9 cellular contexts compared by ENCODE assay signal in the genomic region with DNA sequence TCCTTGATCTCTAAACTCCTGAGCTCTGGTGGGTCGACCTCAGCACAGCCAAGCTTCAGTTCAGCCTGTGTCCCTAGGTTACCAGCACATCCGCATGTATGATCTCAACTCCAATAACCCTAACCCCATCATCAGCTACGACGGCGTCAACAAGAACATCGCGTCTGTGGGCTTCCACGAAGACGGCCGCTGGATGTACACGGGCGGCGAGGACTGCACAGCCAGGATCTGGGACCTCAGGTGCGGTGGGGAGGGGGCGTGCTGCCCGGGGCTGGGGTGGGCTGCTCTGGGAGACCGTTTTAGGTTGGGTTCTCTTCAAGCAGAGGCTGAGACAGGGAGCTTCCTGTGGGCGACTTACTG. TPM values are rescaled to one million over a fixed set of nuclear protein-coding genes. Genes with fewer than 3 reads are reported as not detected.
DNase-seq lines count a peak whose midpoint lies in the region; ATAC-seq, FAIRE-seq and TF ChIP-seq lines count a peak whose summit lies in the region.
"Had no signal": no experiment of that assay in that cellular context is flagged by ENCODE, and none has a peak within 500 bp of the region (broad histone marks: within the 10 kb centered on the region; RNA-seq: fewer than 3 reads in every experiment).

No MANE protein-coding gene starts in this region.

- H3K4ac ChIP-seq in mesenchymal stem cell (ENCODE audit: low read depth in 1 of 2, low read length in 2 of 2): peak overlapping the region; percentile 96 to 99

- H2BK12ac ChIP-seq in mesenchymal stem cell (ENCODE audit: low read length in 2 of 2): peak overlapping the region in 1 of 2 experiments; percentile 94

- no TSS peak for BruUV-seq in GM12878 (replicated peaks; lab: Mats Ljungman, UMichigan)

- H2AFZ ChIP-seq in GM12878 (ENCODE audit: control insufficient read depth, low read depth, low read length) (no peak overlapping the region), mesenchymal stem cell (ENCODE audit: low read depth, low read length) (no peak overlapping the region)

- TF ChIP-seq POLR2A in GM12878 (IDR thresholded peaks at IDR 0.05; ENCODE audit: low read depth, low read length): no peak
- TF ChIP-seq POLR2A in vagina (IDR thresholded peaks at IDR 0.05): no peak

- DNase-seq in left ventricle myocardium inferior (no peak), Right ventricle myocardium superior (no peak), GM12878 (ENCODE audit: low read depth, low spot score) (no peak), mesenchymal stem cell (no peak), vagina (ENCODE audit: extremely low spot score in 2 of 2) (no peak)
- DNase-seq: NCI-H1417 had no signal

- TF ChIP-seq CTCF in left ventricle myocardium inferior (IDR thresholded peaks at IDR 0.05; ENCODE audit: borderline replicate concordance): no peak
- no peak for TF ChIP-seq CTCF in GM12878 (IDR thresholded peaks at IDR 0.05 in 2 of 3, conservative IDR thresholded peaks at IDR 0.05 in 1 of 3; ENCODE audit: control insufficient read depth in 2 of 3, extremely low read depth in 1 of 3, insufficient read depth in 1 of 3, low read depth in 3 of 3, low read length in 3 of 3)
- no peak for TF ChIP-seq CTCF in vagina (IDR thresholded peaks at IDR 0.05)

- H3K79me1 ChIP-seq in mesenchymal stem cell (replicated peaks; ENCODE audit: low read length, poor library complexity, severe bottlenecking): peaks cover 26% of the 10 kb centered on the region

- TF ChIP-seq EP300 in GM12878 (IDR thresholded peaks at IDR 0.05; ENCODE audit: borderline replicate concordance in 1 of 2, control insufficient read depth in 1 of 2, low read depth in 2 of 2, low read length in 2 of 2): no peak

- RAD21 ChIA-PET in GM12878 (lab: Charles Lee; ENCODE audit: unreplicated experiment): interaction anchor here (1.5 kb wide), 1 partner anchor 8 kb away, joined by 3 read pairs; a partner anchor contains a TSS

- no peaks in the 10 kb centered on the region for H3K9me3 ChIP-seq in left ventricle myocardium inferior (replicated peaks)
- no peaks in the 10 kb centered on the region for H3K9me3 ChIP-seq in GM12878 (replicated peaks; ENCODE audit: control insufficient read depth, insufficient read depth, low read length)
- no peaks in the 10 kb centered on the region for H3K9me3 ChIP-seq in mesenchymal stem cell (ENCODE audit: control insufficient read depth, low read length)
- H3K9me3 ChIP-seq in vagina: no peaks in the 10 kb centered on the region

- H3K36me3 ChIP-seq in left ventricle myocardium inferior: peaks cover 33% of the 10 kb centered on the region
- peaks cover 8 to 19% of the 10 kb centered on the region in 2 experiments; a peak in 3 of 4 replicates for H3K36me3 ChIP-seq in GM12878 (ENCODE audit: control insufficient read depth in 2 of 2, insufficient read depth in 2 of 2, low read length in 1 of 2)
- H3K36me3 ChIP-seq in mesenchymal stem cell (ENCODE audit: control insufficient read depth in 1 of 2, insufficient read depth in 2 of 2, low read depth in 1 of 2, low read length in 2 of 2): peaks cover 26 to 52% of the 10 kb centered on the region in 2 experiments
- peaks cover 0 to 23% of the 10 kb centered on the region in 2 donors for H3K36me3 ChIP-seq in vagina

- CTCF ChIA-PET in GM12878 (lab: Yijun Ruan, JAX): interaction anchor here (0.6 kb wide), 1 partner anchor 121 kb away, joined by 3 read pairs; no protein-coding TSS in a partner anchor

- peak overlapping the region; percentile 41 for H4K8ac ChIP-seq in mesenchymal stem cell (ENCODE audit: low read length)

- H4K20me1 ChIP-seq in GM12878 (ENCODE audit: control insufficient read depth, insufficient read depth): no peaks in the 10 kb centered on the region

- WGBS in GM12878 (ENCODE audit: insufficient coverage, insufficient replicate concordance, low lambda C conversion rate, missing lambda C conversion rate): 54% methylated on average over 18 of the region's 18 CpGs
- WGBS in mesenchymal stem cell: 90% methylated on average over 18 of the region's 18 CpGs

- peak overlapping the region; percentile 86 for H3K4me3 ChIP-seq in left ventricle myocardium inferior
- peak overlapping the region; percentile 93 for H3K4me3 ChIP-seq in GM12878
- peak overlapping the region; percentile 92 to 94 for H3K4me3 ChIP-seq in mesenchymal stem cell (ENCODE audit: insufficient read depth in 1 of 2, low read depth in 1 of 2, low read length in 2 of 2)
- peak overlapping the region; percentile 54 to 85 for H3K4me3 ChIP-seq in vagina

- H3K27me3 ChIP-seq in left ventricle myocardium inferior (ENCODE audit: low read depth): no peaks in the 10 kb centered on the region
- no peaks in the 10 kb centered on the region for H3K27me3 ChIP-seq in GM12878 (replicated peaks in 1 of 2; ENCODE audit: control insufficient read depth in 2 of 2, insufficient read depth in 2 of 2, low read length in 1 of 2)
- H3K27me3 ChIP-seq in mesenchymal stem cell (ENCODE audit: control insufficient read depth in 1 of 2, insufficient read depth in 1 of 2, low read length in 2 of 2): no peaks in the 10 kb centered on the region
- H3K27me3 ChIP-seq in vagina: no peaks in the 10 kb centered on the region

- H3K9ac ChIP-seq in GM12878 (ENCODE audit: control insufficient read depth, insufficient read depth, low read length) (peak overlapping the region; percentile 78), mesenchymal stem cell (ENCODE audit: low read length) (peak overlapping the region; percentile 97)

- TF ChIP-seq RAD21 in GM12878 (IDR thresholded peaks at IDR 0.05; ENCODE audit: insufficient read depth, low read depth, low read length): no peak

- peak overlapping the region; percentile 97 for H4K91ac ChIP-seq in mesenchymal stem cell (ENCODE audit: low read length)

- POLR2A ChIA-PET in GM12878 (lab: Charles Lee): interaction anchor here (0.5 to 1.5 kb wide), 5 partner anchors 8 to 282 kb away, joined by 3 to 9 read pairs (median 4); a partner anchor contains a TSS

- peak overlapping the region in 1 of 2 experiments; percentile 16 for H3K23ac ChIP-seq in mesenchymal stem cell (ENCODE audit: low read length in 2 of 2)

- no peak overlapping the region for H2BK5ac ChIP-seq in mesenchymal stem cell (ENCODE audit: low read depth, low read length, poor library complexity, severe bottlenecking)

- no peak for FAIRE-seq in GM12878 (lab: Jason Lieb, UNC)

- H3K79me2 ChIP-seq in GM12878 (ENCODE audit: control insufficient read depth, insufficient read depth, low read length): peaks cover 20% of the 10 kb centered on the region

- H3K4me2 ChIP-seq in GM12878 (ENCODE audit: control insufficient read depth, insufficient read depth) (peak overlapping the region; percentile 89), mesenchymal stem cell (ENCODE audit: low read length, poor library complexity, severe bottlenecking) (peak overlapping the region; percentile 96)

- SMC1A ChIA-PET in GM12878 (lab: Charles Lee; ENCODE audit: uncharacterized antibody, unreplicated experiment): no interaction called here

- H2BK15ac ChIP-seq in mesenchymal stem cell (ENCODE audit: low read depth, poor library complexity, severe bottlenecking): no peak overlapping the region

- H3K14ac ChIP-seq in mesenchymal stem cell (ENCODE audit: low read length in 2 of 2): peak overlapping the region in 1 of 2 experiments; percentile 97

- H3K18ac ChIP-seq in mesenchymal stem cell (ENCODE audit: low read depth in 1 of 2, low read length in 2 of 2): peak overlapping the region; percentile 85 to 96

- H3K4me1 ChIP-seq in left ventricle myocardium inferior (peaks cover 41% of the 10 kb centered on the region), GM12878 (ENCODE audit: control insufficient read depth, insufficient read depth, low read length) (peaks cover 6% of the 10 kb centered on the region; the same call in 1 of the 2 replicates), mesenchymal stem cell (ENCODE audit: control insufficient read depth, insufficient read depth, low read depth, low read length) (peaks cover 27% of the 10 kb centered on the region), vagina (peaks cover 19% of the 10 kb centered on the region)

- in situ Hi-C loops in GM12878 (cut with MboI): no loop called here

- H3K27ac ChIP-seq in left ventricle myocardium inferior (replicated peaks) (peak overlapping the region; percentile 100), GM12878 (ENCODE audit: control insufficient read depth, insufficient read depth) (peak overlapping the region; percentile 96; the same call in 1 of the 2 replicates), mesenchymal stem cell (ENCODE audit: low read length, poor library complexity, severe bottlenecking) (no peak overlapping the region), vagina (no peak overlapping the region)

- ATAC-seq in Right ventricle myocardium superior (ENCODE audit: poor library complexity) (no peak), GM12878 (no peak), GM19023 (IDR thresholded peaks at IDR 0.05; ENCODE audit: unreplicated experiment) (no peak), HG03139 (IDR thresholded peaks at IDR 0.05; ENCODE audit: unreplicated experiment) (no peak), GM18498 (IDR thresholded peaks at IDR 0.05; ENCODE audit: unreplicated experiment) (no peak)

- intact Hi-C loops in left ventricle myocardium inferior (cut with micrococcal nuclease): no loop called here
- intact Hi-C loops in Right ventricle myocardium superior (cut with DNase I): no loop called here
- intact Hi-C loops in GM12878 (cut with micrococcal nuclease; ENCODE audit: unreplicated experiment): loop anchor here (5.0 kb wide), 1 partner anchor 46 kb away; a partner anchor contains a TSS
- intact Hi-C loops in vagina (cut with DNase I): no loop called here

- H2AK5ac ChIP-seq in mesenchymal stem cell (ENCODE audit: low read length, severe bottlenecking): peak overlapping the region; percentile 39

- H2BK120ac ChIP-seq in mesenchymal stem cell (ENCODE audit: low read depth, low read length): no peak overlapping the region

RNA-seq across cellular contexts. Expression of a gene that starts 1.1 kb away (rescaled TPM):
- total RNA-seq in left ventricle myocardium inferior: 27.3 TPM
- 23.2 TPM for total RNA-seq in Right ventricle myocardium superior
- total RNA-seq in GM12878 (2013; cell fraction: nucleolus; rRNA removed): 15.8 and 21.1 TPM in 2 replicates
- total RNA-seq in GM12878 (2014; rRNA removed): 72.0 and 80.9 TPM in 2 replicates
- total RNA-seq in GM12878 (2014; rRNA removed; fragmentation: Illumina TruSeq; extraction: Trizol): 9.8 and 11.0 TPM in 2 replicates
- 73.7 and 75.4 TPM in 2 replicates for total RNA-seq in GM12878 (2021)
- 18.7 TPM for polyA plus RNA-seq in GM12878 (2011; ENCODE audit: low read depth)
- polyA plus RNA-seq in GM12878 (2011; rRNA removed): 22.4 and 53.0 TPM in 2 replicates
- polyA plus RNA-seq in GM12878 (2011; cell fraction: cytosol; rRNA removed): 86.9 and 147 TPM in 2 replicates
- polyA plus RNA-seq in GM12878 (2011; cell fraction: nucleus; rRNA removed): 223 and 241 TPM in 2 replicates
- 50.5 and 56.3 TPM in 2 replicates for polyA plus RNA-seq in GM12878 (2012)
- 5.7 and 29.1 TPM in 2 replicates for polyA plus RNA-seq in GM12878 (2014; fragmentation: Illumina TruSeq; extraction: Trizol)
- 1 to 10 TPM; 1.0 to 6.3 TPM for polyA plus RNA-seq in GM12878 (2014; fragmentation: Nextera tagmentation; extraction: Ambion mirVana)
- 114 and 124 TPM in 2 replicates for polyA plus RNA-seq in GM12878 (2014; rRNA removed)
- 100 to 1,000 TPM; 111 to 114 TPM for polyA plus RNA-seq in GM12878 (2016; fragmentation: Nextera tagmentation; extraction: Ambion mirVana)
- polyA minus RNA-seq in GM12878 (2011; rRNA and poly(A)+ RNA removed): 38.3 and 68.1 TPM in 2 replicates
- polyA minus RNA-seq in GM12878 (2011; cell fraction: cytosol; rRNA and poly(A)+ RNA removed): 23.7 and 33.5 TPM in 2 replicates
- 71.9 and 106 TPM in 2 replicates for polyA minus RNA-seq in GM12878 (2011; cell fraction: nucleus; rRNA and poly(A)+ RNA removed)
- 45.9 TPM for polyA plus RNA-seq in mesenchymal stem cell (2013, experiment 1 of 2)
- polyA plus RNA-seq in mesenchymal stem cell (2013, experiment 2 of 2): 45.0 TPM
- 51.6 TPM for total RNA-seq in vagina

RNA-seq across cellular contexts. Expression of a gene that starts 4.3 kb away (rescaled TPM):
- total RNA-seq in left ventricle myocardium inferior (10.9 TPM), Right ventricle myocardium superior (11.3 TPM), GM12878 (2014; rRNA removed) (9.1 and 9.6 TPM in 2 replicates), GM12878 (2014; rRNA removed; fragmentation: Illumina TruSeq; extraction: Trizol) (1.5 and 2.7 TPM in 2 replicates), GM12878 (2021) (5.3 and 5.8 TPM in 2 replicates), vagina (9.6 TPM)
- total RNA-seq in GM12878 (2013; cell fraction: nucleolus; rRNA removed): 4.3 and 6.3 TPM in 2 replicates
- polyA plus RNA-seq in GM12878 (2011; ENCODE audit: low read depth): 0.43 TPM
- polyA plus RNA-seq in GM12878 (2011; rRNA removed) (0.66 and 1.5 TPM in 2 replicates), GM12878 (2014; fragmentation: Illumina TruSeq; extraction: Trizol) (1.5 TPM in 1 of 2 replicates, not detected in the other), GM12878 (2014; fragmentation: Nextera tagmentation; extraction: Ambion mirVana) (under 1 TPM in 1 of 2 experiments, not detected in 1; 0.58 TPM), GM12878 (2014; rRNA removed) (7.5 and 11.6 TPM in 2 replicates), GM12878 (2016; fragmentation: Nextera tagmentation; extraction: Ambion mirVana) (1 to 10 TPM in 1 of 2 experiments, under 1 TPM in 1; 0.84 to 1.1 TPM)
- 1.2 and 9.8 TPM in 2 replicates for polyA plus RNA-seq in GM12878 (2011; cell fraction: cytosol; rRNA removed)
- 34.9 and 41.5 TPM in 2 replicates for polyA plus RNA-seq in GM12878 (2011; cell fraction: nucleus; rRNA removed)
- polyA plus RNA-seq in GM12878 (2012): 4.2 and 7.4 TPM in 2 replicates
- 0.44 and 1.7 TPM in 2 replicates for polyA minus RNA-seq in GM12878 (2011; rRNA and poly(A)+ RNA removed)
- polyA minus RNA-seq in GM12878 (2011; cell fraction: cytosol; rRNA and poly(A)+ RNA removed): 2.4 and 4.0 TPM in 2 replicates
- 5.4 and 10.9 TPM in 2 replicates for polyA minus RNA-seq in GM12878 (2011; cell fraction: nucleus; rRNA and poly(A)+ RNA removed)
- polyA plus RNA-seq in mesenchymal stem cell (2013, experiment 1 of 2): 1.4 TPM
- 2.1 TPM for polyA plus RNA-seq in mesenchymal stem cell (2013, experiment 2 of 2)

RNA-seq across cellular contexts. Expression of a gene that starts 8.2 kb away (rescaled TPM):
- total RNA-seq in left ventricle myocardium inferior (34.1 TPM), Right ventricle myocardium superior (34.7 TPM), GM12878 (2014; rRNA removed) (22.4 and 25.4 TPM in 2 replicates), GM12878 (2014; rRNA removed; fragmentation: Illumina TruSeq; extraction: Trizol) (9.4 and 10.8 TPM in 2 replicates), GM12878 (2021) (25.7 and 26.1 TPM in 2 replicates), vagina (15.5 TPM)
- total RNA-seq in GM12878 (2013; cell fraction: nucleolus; rRNA removed): 13.3 and 13.5 TPM in 2 replicates
- polyA plus RNA-seq in GM12878 (2011; ENCODE audit: low read depth): 2.5 TPM
- polyA plus RNA-seq in GM12878 (2011; rRNA removed) (4.1 and 6.4 TPM in 2 replicates), GM12878 (2014; fragmentation: Illumina TruSeq; extraction: Trizol) (2.2 and 5.6 TPM in 2 replicates), GM12878 (2014; fragmentation: Nextera tagmentation; extraction: Ambion mirVana) (1 to 10 TPM in 1 of 2 experiments, under 1 TPM in 1; 0.42 to 5.0 TPM), GM12878 (2014; rRNA removed) (28.0 and 34.9 TPM in 2 replicates), GM12878 (2016; fragmentation: Nextera tagmentation; extraction: Ambion mirVana) (10 to 100 TPM; 13.4 to 25.4 TPM)
- 7.4 and 14.2 TPM in 2 replicates for polyA plus RNA-seq in GM12878 (2011; cell fraction: cytosol; rRNA removed)
- 26.4 and 33.0 TPM in 2 replicates for polyA plus RNA-seq in GM12878 (2011; cell fraction: nucleus; rRNA removed)
- polyA plus RNA-seq in GM12878 (2012): 7.3 and 9.3 TPM in 2 replicates
- 3.1 and 5.9 TPM in 2 replicates for polyA minus RNA-seq in GM12878 (2011; rRNA and poly(A)+ RNA removed)
- polyA minus RNA-seq in GM12878 (2011; cell fraction: cytosol; rRNA and poly(A)+ RNA removed): 4.1 and 5.5 TPM in 2 replicates
- polyA minus RNA-seq in GM12878 (2011; cell fraction: nucleus; rRNA and poly(A)+ RNA removed): 9.1 and 16.8 TPM in 2 replicates
- 22.1 TPM for polyA plus RNA-seq in mesenchymal stem cell (2013, experiment 1 of 2)
- 22.2 TPM for polyA plus RNA-seq in mesenchymal stem cell (2013, experiment 2 of 2)

RNA-seq across cellular contexts. Expression of a gene that starts 10.0 kb away (rescaled TPM):
- 4.0 TPM for total RNA-seq in left ventricle myocardium inferior
- total RNA-seq in Right ventricle myocardium superior: 5.3 TPM
- total RNA-seq in GM12878 (2013; cell fraction: nucleolus; rRNA removed): 1.4 and 1.8 TPM in 2 replicates
- 0.05 and 0.11 TPM in 2 replicates for total RNA-seq in GM12878 (2014; rRNA removed)
- total RNA-seq in GM12878 (2014; rRNA removed; fragmentation: Illumina TruSeq; extraction: Trizol): not detected in 2 replicates
- 0.33 and 0.53 TPM in 2 replicates for total RNA-seq in GM12878 (2021)
- 0.09 TPM for polyA plus RNA-seq in GM12878 (2011; ENCODE audit: low read depth)
- polyA plus RNA-seq in GM12878 (2011; rRNA removed): 0.03 TPM in 2 replicates
- 0.04 and 0.05 TPM in 2 replicates for polyA plus RNA-seq in GM12878 (2011; cell fraction: cytosol; rRNA removed)
- 0.91 and 1.1 TPM in 2 replicates for polyA plus RNA-seq in GM12878 (2011; cell fraction: nucleus; rRNA removed)
- 0.37 and 0.49 TPM in 2 replicates for polyA plus RNA-seq in GM12878 (2012)
- not detected in 2 replicates for polyA plus RNA-seq in GM12878 (2014; fragmentation: Illumina TruSeq; extraction: Trizol)
- polyA plus RNA-seq in GM12878 (2014; fragmentation: Nextera tagmentation; extraction: Ambion mirVana): under 1 TPM in 1 of 2 experiments, not detected in 1; 0.08 TPM
- polyA plus RNA-seq in GM12878 (2014; rRNA removed): 0.15 and 0.32 TPM in 2 replicates
- not detected for polyA plus RNA-seq in GM12878 (2016; fragmentation: Nextera tagmentation; extraction: Ambion mirVana)
- not detected in 2 replicates for polyA minus RNA-seq in GM12878 (2011; rRNA and poly(A)+ RNA removed)
- not detected in 2 replicates for polyA minus RNA-seq in GM12878 (2011; cell fraction: cytosol; rRNA and poly(A)+ RNA removed)
- not detected in 2 replicates for polyA minus RNA-seq in GM12878 (2011; cell fraction: nucleus; rRNA and poly(A)+ RNA removed)
- polyA plus RNA-seq in mesenchymal stem cell (2013, experiment 1 of 2): 0.12 TPM
- 0.08 TPM for polyA plus RNA-seq in mesenchymal stem cell (2013, experiment 2 of 2)
- 0.25 TPM for total RNA-seq in vagina

RNA-seq across cellular contexts. Expression of a gene that starts 17.0 kb away (rescaled TPM):
- total RNA-seq in left ventricle myocardium inferior (13.5 TPM), Right ventricle myocardium superior (13.6 TPM), GM12878 (2014; rRNA removed) (26.0 and 36.5 TPM in 2 replicates), GM12878 (2014; rRNA removed; fragmentation: Illumina TruSeq; extraction: Trizol) (6.0 and 6.9 TPM in 2 replicates), GM12878 (2021) (27.8 and 33.2 TPM in 2 replicates), vagina (70.0 TPM)
- total RNA-seq in GM12878 (2013; cell fraction: nucleolus; rRNA removed): 52.9 and 53.6 TPM in 2 replicates
- polyA plus RNA-seq in GM12878 (2011; ENCODE audit: low read depth): 3.8 TPM
- polyA plus RNA-seq in GM12878 (2011; rRNA removed) (3.1 and 10.8 TPM in 2 replicates), GM12878 (2014; fragmentation: Illumina TruSeq; extraction: Trizol) (0.32 and 2.3 TPM in 2 replicates), GM12878 (2014; fragmentation: Nextera tagmentation; extraction: Ambion mirVana) (1 to 10 TPM in 1 of 2 experiments, under 1 TPM in 1; 0.23 to 2.1 TPM), GM12878 (2014; rRNA removed) (26.7 and 34.0 TPM in 2 replicates), GM12878 (2016; fragmentation: Nextera tagmentation; extraction: Ambion mirVana) (10 to 100 TPM; 18.2 to 25.6 TPM)
- 11.5 and 28.4 TPM in 2 replicates for polyA plus RNA-seq in GM12878 (2011; cell fraction: cytosol; rRNA removed)
- 140 and 186 TPM in 2 replicates for polyA plus RNA-seq in GM12878 (2011; cell fraction: nucleus; rRNA removed)
- polyA plus RNA-seq in GM12878 (2012): 14.9 and 18.6 TPM in 2 replicates
- polyA minus RNA-seq in GM12878 (2011; rRNA and poly(A)+ RNA removed): 6.8 and 16.1 TPM in 2 replicates
- 7.1 and 8.9 TPM in 2 replicates for polyA minus RNA-seq in GM12878 (2011; cell fraction: cytosol; rRNA and poly(A)+ RNA removed)
- 28.9 and 32.5 TPM in 2 replicates for polyA minus RNA-seq in GM12878 (2011; cell fraction: nucleus; rRNA and poly(A)+ RNA removed)
- polyA plus RNA-seq in mesenchymal stem cell (2013, experiment 1 of 2): 9.4 TPM
- 9.8 TPM for polyA plus RNA-seq in mesenchymal stem cell (2013, experiment 2 of 2)

Comparison
In these comparisons a context has a peak if more than half of its experiments do, and no peak if none do; other contexts are left out.
1. H3K27ac ChIP-seq: peak in left ventricle myocardium inferior (single experiment) and GM12878 (single experiment); none in mesenchymal stem cell (single experiment) and vagina (single experiment).
2. Peak in every context shown above with its lines, with median percentiles within 50 percentile points of each other: H3K4me3 ChIP-seq.